1 cellular context compared by ENCODE assay signal in the genomic region with DNA sequence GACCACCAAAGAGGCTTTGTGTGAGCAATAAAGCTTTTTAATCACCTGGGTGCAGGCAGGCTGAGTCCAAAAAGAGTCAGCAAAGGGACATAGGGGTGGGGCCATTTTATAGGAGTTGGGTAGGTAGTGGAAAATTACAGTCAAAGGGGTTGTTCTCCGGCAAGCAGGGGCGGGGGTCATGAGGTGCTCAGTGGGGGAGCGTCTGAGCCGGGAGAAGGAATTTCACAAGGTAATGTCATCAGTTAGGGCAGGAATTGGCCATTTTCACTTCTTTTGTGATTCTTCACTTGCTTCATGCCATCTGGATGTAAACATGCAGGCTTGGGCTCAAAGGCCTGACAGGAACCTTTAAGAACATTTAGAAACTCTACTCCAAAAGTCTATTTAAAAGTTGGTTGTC.
TF ChIP-seq lines count a peak whose summit lies in the region.

No MANE protein-coding gene starts in this region.

TF ChIP-seq in H1, 55 proteins besides CTCF, POLR2A, EP300 and RAD21:
- TF ChIP-seq TEAD4 (IDR thresholded peaks at IDR 0.05; ENCODE audit: low read depth, low read length), result 0 out of 2 replicates have a peak, but pooled peaks have one; percentile 43
